In genomic region chr2:215358312-215358845, GRCh38 we compare ENCODE assay signal across 18 cellular contexts. TPM values are rescaled to one million over a fixed set of nuclear protein-coding genes. Genes with fewer than 3 reads are reported as not detected.
DNase-seq lines count a peak whose midpoint lies in the region; ATAC-seq, FAIRE-seq and TF ChIP-seq lines count a peak whose summit lies in the region.
"Had no signal": no experiment of that assay in that cellular context is flagged by ENCODE, and none has a peak within 500 bp of the region (broad histone marks: within the 10 kb centered on the region; RNA-seq: fewer than 3 reads in every experiment).

No MANE protein-coding gene starts in this region.

- DNase-seq in EH (ENCODE audit: low read depth) (peak; percentile 40), adipocyte (ENCODE audit: low read depth) (peak; percentile 38), fibroblast of peridontal ligament (ENCODE audit: extremely low read depth) (peak; percentile 43), osteoblast (ENCODE audit: insufficient read length, low spot score, missing footprints) (no peak), GM12891 (ENCODE audit: insufficient read length, low spot score) (no peak), left ventricle myocardium superior (no peak)
- DNase-seq in activated CD8-positive, alpha-beta memory T cell treated with anti-CD3 and anti-CD28 coated beads, Interleukin-2, amount 50 U/mL, for 4 hours: no peak
- DNase-seq: CD4-positive, alpha-beta memory T cell; DMS153; EL; H9; NCI-H1092 treated with DMSO at 0.1 percent for 48 hours; NCI-H2081 had no signal

- ATAC-seq in HG03196 (IDR thresholded peaks at IDR 0.05; ENCODE audit: unreplicated experiment): no peak
- no peak for ATAC-seq in left ventricle myocardium superior
- ATAC-seq: K562, Panc1, Right ventricle myocardium inferior had no signal

- intact Hi-C loops in left ventricle myocardium superior (cut with micrococcal nuclease): no loop called here

- no peak for FAIRE-seq in GM12891 (lab: Jason Lieb, UNC)
- FAIRE-seq: K562 had no signal

- TF ChIP-seq CTCF in osteoblast (IDR thresholded peaks at IDR 0.05; ENCODE audit: extremely low read depth, low read depth, low read length): no peak

- no peaks in the 10 kb centered on the region for H3K9me3 ChIP-seq in adipocyte (ENCODE audit: control insufficient read depth, low read length)
- H3K9me3 ChIP-seq in osteoblast (ENCODE audit: low read depth, low read length): no peaks in the 10 kb centered on the region
- H3K9me3 ChIP-seq: BLaER1 had no signal

- H4K20me1 ChIP-seq in osteoblast (ENCODE audit: insufficient read depth, low read length): peaks cover 34% of the 10 kb centered on the region
- H4K20me1 ChIP-seq: BLaER1 had no signal

- H3K4me3 ChIP-seq in adipocyte (ENCODE audit: low read length) (no peak overlapping the region), osteoblast (ENCODE audit: insufficient read depth, low read length) (no peak overlapping the region)
- H3K4me3 ChIP-seq: BLaER1, K562 had no signal

- H3K9ac ChIP-seq in adipocyte (ENCODE audit: low read length): no peak overlapping the region
- H3K9ac ChIP-seq: BLaER1 had no signal

- TF ChIP-seq POLR2A in GM12891 (IDR thresholded peaks at IDR 0.05; ENCODE audit: low read depth, low read length): no peak

- H3K4me2 ChIP-seq in osteoblast (ENCODE audit: insufficient read depth, low read length): no peak overlapping the region
- H3K4me2 ChIP-seq: BLaER1 had no signal

- no peaks in the 10 kb centered on the region for H3K4me1 ChIP-seq in adipocyte (ENCODE audit: control insufficient read depth, insufficient read depth, low read length)
- peaks cover 4% of the 10 kb centered on the region for H3K4me1 ChIP-seq in osteoblast (ENCODE audit: insufficient read depth, low read length)
- H3K4me1 ChIP-seq: BLaER1 had no signal

- H2AFZ ChIP-seq in osteoblast (ENCODE audit: low read length): no peak overlapping the region

- H3K27ac ChIP-seq in osteoblast (ENCODE audit: low read depth, low read length): peak overlapping the region; percentile 9
- H3K27ac ChIP-seq: BLaER1 had no signal

- H3K36me3 ChIP-seq in adipocyte (ENCODE audit: control insufficient read depth, insufficient read depth, low read length, severe bottlenecking) (peaks cover 51% of the 10 kb centered on the region), osteoblast (ENCODE audit: insufficient read depth, low read length) (peaks cover 44% of the 10 kb centered on the region)

- H3K27me3 ChIP-seq in adipocyte (replicated peaks; ENCODE audit: control insufficient read depth, insufficient read depth, low read length) (no peaks in the 10 kb centered on the region), osteoblast (ENCODE audit: insufficient read depth, low read length) (no peaks in the 10 kb centered on the region)
- H3K27me3 ChIP-seq: BLaER1 had no signal

- H3K79me2 ChIP-seq in osteoblast (ENCODE audit: insufficient read depth, low read length): no peaks in the 10 kb centered on the region

TF ChIP-seq in GM12891, 5 proteins besides CTCF, POLR2A, EP300 and RAD21:
- TF ChIP-seq POLR2AphosphoS5 (IDR thresholded peaks at IDR 0.05; ENCODE audit: low read depth, low read length): no peak
- no peak for TF ChIP-seq SPI1 (IDR thresholded peaks at IDR 0.05; ENCODE audit: low read depth, low read length)
- no peak for TF ChIP-seq PAX5 (IDR thresholded peaks at IDR 0.05; ENCODE audit: insufficient read depth, low read length, severe bottlenecking)

RNA-seq across cellular contexts. Expression of gene ATIC, which starts 46.5 kb away (rescaled TPM):
- 17.7 and 21.5 TPM in 2 replicates for total RNA-seq in osteoblast
- 276 TPM for polyA plus RNA-seq in GM12891 (2012; ENCODE audit: low read depth, missing spikeins)
- 59.5 TPM for total RNA-seq in left ventricle myocardium superior

Comparison
In these comparisons a context has a peak if more than half of its experiments do, and no peak if none do; other contexts are left out.
1. DNase-seq: peak in EH (single experiment), adipocyte (single experiment) and fibroblast of peridontal ligament (single experiment); none in osteoblast (single experiment), GM12891 (single experiment), activated CD8-positive, alpha-beta memory T cell treated with anti-CD3 and anti-CD28 coated beads, Interleukin-2, amount 50 U/mL, for 4 hours (single experiment) and left ventricle myocardium superior (single experiment).